33 cellular contexts compared by ENCODE assay signal in the genomic region with DNA sequence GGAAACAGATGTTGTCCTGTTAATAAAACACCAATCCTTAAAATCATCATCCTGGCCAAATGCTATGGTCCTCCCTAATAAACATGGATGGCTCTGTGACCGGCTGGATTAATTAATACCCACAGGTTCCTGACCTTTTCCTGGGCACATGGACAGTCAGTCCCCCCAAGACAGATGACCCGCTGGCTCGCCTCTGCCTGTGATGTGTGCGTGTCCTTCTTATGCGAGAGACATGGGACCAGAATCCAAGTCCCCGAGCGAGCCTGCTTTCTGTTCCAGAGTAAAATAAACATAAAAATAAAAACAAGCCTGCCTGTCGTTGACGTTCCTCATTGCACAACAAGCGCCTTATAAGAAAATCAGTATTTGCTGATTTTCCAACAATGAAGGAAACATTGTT.
"Had no signal": no experiment of that assay in that cellular context is flagged by ENCODE, and none has a peak within 500 bp of the region (broad histone marks: within the 10 kb centered on the region; RNA-seq: fewer than 3 reads in every experiment).

No MANE protein-coding gene starts in this region.

- ATAC-seq: Panc1, Right ventricle myocardium inferior, SK-N-SH treated with all-trans-retinoic acid at 6 μM for 48 hours had no signal

- H3K9me3 ChIP-seq: MG63, SJCRH30 had no signal

- DNase-seq: Kasumi-1, KG1, MG63, NCI-H1048, NCI-H1092 treated with DMSO at 0.1 percent for 48 hours, NCI-H1105 treated with DMSO at 0.1 percent for 48 hours, NCI-H1417, NCI-H1436, NCI-H146, NCI-H1694, NCI-H187, NCI-H1930, NCI-H2029 treated with DMSO at 0.1 percent for 48 hours, NCI-H2081 treated with DMSO at 0.1 percent for 48 hours, NCI-H2107, NCI-H2171, NCI-H226, NCI-H446 treated with DMSO at 0.1 percent for 48 hours, NCI-H510A, NCI-H524, NCI-H526, NCI-H69, NCI-H748 treated with DMSO at 0.1 percent for 48 hours, NCI-H82, PC-9, SHP77, SIG-M5, SJCRH30 had no signal

- H3K4me1 ChIP-seq: SJCRH30 had no signal

- H2AFZ ChIP-seq: PC-9 had no signal

- H3K36me3 ChIP-seq: MG63, SJCRH30 had no signal

- H3K27ac ChIP-seq: PC-9, RWPE1, SJCRH30, SK-N-MC had no signal

- H3K27me3 ChIP-seq: SJCRH30 had no signal

- H3K4me2 ChIP-seq: PC-9 had no signal

- H3K4me3 ChIP-seq: MG63, PC-9, SJCRH30, SK-N-MC had no signal
